In genomic region chr6:148175511-148176188, GRCh38 we compare ENCODE assay signal across 25 cellular contexts.
DNase-seq lines count a peak whose midpoint lies in the region; TF ChIP-seq lines count a peak whose summit lies in the region.
"Had no signal": no experiment of that assay in that cellular context is flagged by ENCODE, and none has a peak within 500 bp of the region (broad histone marks: within the 10 kb centered on the region; RNA-seq: fewer than 3 reads in every experiment).

No MANE protein-coding gene starts in this region.

- H3K9me3 ChIP-seq in breast epithelium (no peaks in the 10 kb centered on the region), esophagus muscularis mucosa (no peaks in the 10 kb centered on the region)
- H3K9me3 ChIP-seq: A549, MG63, uterus had no signal

- H3K36me3 ChIP-seq in breast epithelium (no peaks in the 10 kb centered on the region), esophagus muscularis mucosa (no peaks in the 10 kb centered on the region)
- H3K36me3 ChIP-seq: BLaER1 treated with 17β-estradiol and CSF1 and Interleukin-3, amounts not matched to agents 10 nM and 100 nM; uterus had no signal

- H3K36me3 Mint-ChIP-seq in MCF 10A (ENCODE audit: insufficient read depth, unreplicated experiment) = no peaks in the 10 kb centered on the region

- H3K27ac ChIP-seq in breast epithelium (no peak overlapping the region), esophagus muscularis mucosa (replicated peaks in 1 of 4) (no peak overlapping the region)
- H3K27ac ChIP-seq: A549; BLaER1 treated with 17β-estradiol and CSF1 and Interleukin-3, amounts not matched to agents 10 nM and 100 nM; uterus had no signal

- H3K9me3 Mint-ChIP-seq in MCF 10A (ENCODE audit: unreplicated experiment) = no peaks in the 10 kb centered on the region
- H3K9me3 Mint-ChIP-seq: activated B cell treated with CpG ODN at 0.5 μM for 24 hours; activated CD4-positive, alpha-beta memory T cell treated with anti-CD3 and anti-CD28 coated beads, Interleukin-2, amount 10 ng/mL, durations not matched to agents 7 days and 5 days; central memory CD8-positive, alpha-beta T cell had no signal

- TF ChIP-seq CTCF in MCF 10A (IDR thresholded peaks at IDR 0.05; ENCODE audit: unreplicated experiment) (no peak), breast epithelium (IDR thresholded peaks at IDR 0.05) (no peak), astrocyte of the spinal cord (IDR thresholded peaks at IDR 0.05; ENCODE audit: low read depth, low read length) (no peak), fibroblast of villous mesenchyme (IDR thresholded peaks at IDR 0.05; ENCODE audit: insufficient read depth, low read depth, low read length) (no peak), esophagus muscularis mucosa (IDR thresholded peaks at IDR 0.05) (no peak)

- H3K27ac Mint-ChIP-seq in MCF 10A (ENCODE audit: low read depth, unreplicated experiment) = no peak overlapping the region
- H3K27ac Mint-ChIP-seq: activated B cell treated with CpG ODN at 0.5 μM for 24 hours; activated CD4-positive, alpha-beta memory T cell treated with anti-CD3 and anti-CD28 coated beads, Interleukin-2, amount 10 ng/mL, durations not matched to agents 7 days and 5 days; naive B cell had no signal

- H3K4me1 ChIP-seq in breast epithelium = no peaks in the 10 kb centered on the region
- no peaks in the 10 kb centered on the region for H3K4me1 ChIP-seq in esophagus muscularis mucosa
- H3K4me1 ChIP-seq: A549; BLaER1 treated with 17β-estradiol and CSF1 and Interleukin-3, amounts not matched to agents 10 nM and 100 nM; uterus had no signal

- no peaks in the 10 kb centered on the region for H3K27me3 ChIP-seq in breast epithelium
- H3K27me3 ChIP-seq in esophagus muscularis mucosa = no peaks in the 10 kb centered on the region
- H3K27me3 ChIP-seq: MG63, uterus had no signal

- POLR2A ChIA-PET in MCF 10A (lab: Yijun Ruan, JAX) = interaction anchor here (0.8 to 2.6 kb wide), 4 partner anchors 16 to 168 kb away, joined by 3 to 22 read pairs (median 8); no protein-coding TSS in a partner anchor

- TF ChIP-seq POLR2A in breast epithelium (IDR thresholded peaks at IDR 0.05) (no peak), esophagus muscularis mucosa (IDR thresholded peaks at IDR 0.05; ENCODE audit: low read depth) (no peak)

- in situ Hi-C loops in astrocyte of the spinal cord (cut with HindIII; ENCODE audit: low sequenced_read_pairs) = no loop called here

- DNase-seq in MCF 10A (ENCODE audit: unreplicated experiment) (peak; percentile 27), breast epithelium (ENCODE audit: low spot score in 2 of 2) (no peak), astrocyte of the spinal cord (ENCODE audit: low read depth, low spot score) (peak; percentile 22), fibroblast of villous mesenchyme (ENCODE audit: low read depth) (peak; percentile 14), esophagus muscularis mucosa (ENCODE audit: extremely low spot score) (no peak), activated gamma-delta T cell treated with Interleukin-2 at 50 U/mL for 16 hours (no peak), medulla oblongata (ENCODE audit: extremely low spot score) (no peak), anterior cingulate cortex (lab: John Stamatoyannopoulos, UW) (no peak)
- DNase-seq: activated B cell treated with CpG ODN at 0.5 μM for 24 hours; activated CD4-positive, alpha-beta memory T cell treated with anti-CD3 and anti-CD28 coated beads, Interleukin-2, amount 10 ng/mL, durations not matched to agents 7 days and 5 days; activated naive CD4-positive, alpha-beta T cell; activated T-cell treated with anti-CD3 and anti-CD28 coated beads for 4 hours; amygdala; effector CD8-positive, alpha-beta T cell; GDM1; kidney; MG63; naive B cell; NCI-H1694; NCI-H446; T-helper 9 cell; uterus had no signal

- CTCF ChIA-PET in MCF 10A (lab: Yijun Ruan, JAX) = interaction anchor here (0.7 to 3.7 kb wide), 11 partner anchors 10 to 669 kb away, joined by 3 to 258 read pairs (median 19); no protein-coding TSS in a partner anchor

- H3K27me3 Mint-ChIP-seq in MCF 10A (ENCODE audit: insufficient read depth, unreplicated experiment) = no peaks in the 10 kb centered on the region

- BruUV-seq in MCF 10A (replicated peaks; lab: Mats Ljungman, UMichigan) = no TSS peak

- TF ChIP-seq EP300 in esophagus muscularis mucosa (IDR thresholded peaks at IDR 0.05) = no peak

- H3K4me3 ChIP-seq in breast epithelium (no peak overlapping the region), astrocyte of the spinal cord (ENCODE audit: low read depth, low read length) (no peak overlapping the region), fibroblast of villous mesenchyme (ENCODE audit: low read depth, low read length) (no peak overlapping the region), esophagus muscularis mucosa (no peak overlapping the region)
- H3K4me3 ChIP-seq: A549; BLaER1 treated with 17β-estradiol and CSF1 and Interleukin-3, amounts not matched to agents 10 nM and 100 nM; MG63; uterus had no signal

- intact Hi-C loops in MCF 10A (cut with micrococcal nuclease) (loop anchor here (5.0 kb wide), 1 partner anchor 167 kb away; the partner anchor contains the start of gene SASH1), breast epithelium (cut with DNase I; ENCODE audit: low total_unique reads) (no loop called here), esophagus muscularis mucosa (cut with DNase I) (loop anchor here (2.0 kb wide), 2 partner anchors 75 to 289 kb away; no protein-coding TSS in a partner anchor)

- no peak overlapping the region for H3K4me3 Mint-ChIP-seq in MCF 10A (ENCODE audit: unreplicated experiment)
- H3K4me3 Mint-ChIP-seq: activated B cell treated with CpG ODN at 0.5 μM for 24 hours; activated CD4-positive, alpha-beta memory T cell treated with anti-CD3 and anti-CD28 coated beads, Interleukin-2, amount 10 ng/mL, durations not matched to agents 7 days and 5 days; central memory CD8-positive, alpha-beta T cell; naive B cell had no signal

- H3K4me1 Mint-ChIP-seq in MCF 10A (ENCODE audit: insufficient read depth, unreplicated experiment) = no peaks in the 10 kb centered on the region
- H3K4me1 Mint-ChIP-seq: activated B cell treated with CpG ODN at 0.5 μM for 24 hours; activated CD4-positive, alpha-beta memory T cell treated with anti-CD3 and anti-CD28 coated beads, Interleukin-2, amount 10 ng/mL, durations not matched to agents 7 days and 5 days; central memory CD8-positive, alpha-beta T cell; naive B cell had no signal

- 81% methylated on average over 8 of the region's 8 CpGs for WGBS in esophagus muscularis mucosa

Comparison
In these comparisons a context has a peak if more than half of its experiments do, and no peak if none do; other contexts are left out.
1. DNase-seq: peak in MCF 10A (single experiment), astrocyte of the spinal cord (single experiment) and fibroblast of villous mesenchyme (single experiment); none in breast epithelium (0 of 2), esophagus muscularis mucosa (single experiment), activated gamma-delta T cell treated with Interleukin-2 at 50 U/mL for 16 hours (single experiment), medulla oblongata (single experiment) and anterior cingulate cortex (0 of 58).